ENCODE assay signal across 28 cellular contexts in genomic region chrX:139213241-139213709, GRCh38.
DNase-seq lines count a peak whose midpoint lies in the region; ATAC-seq, FAIRE-seq and TF ChIP-seq lines count a peak whose summit lies in the region.
"Had no signal": no experiment of that assay in that cellular context is flagged by ENCODE, and none has a peak within 500 bp of the region (broad histone marks: within the 10 kb centered on the region; RNA-seq: fewer than 3 reads in every experiment).

No MANE protein-coding gene starts in this region.

- no peak for TF ChIP-seq CTCF in endothelial cell of umbilical vein (IDR thresholded peaks at IDR 0.05; ENCODE audit: extremely low read depth in 1 of 2, insufficient read depth in 1 of 2, low read depth in 1 of 2, low read length in 2 of 2)
- no peak for TF ChIP-seq CTCF in psoas muscle (IDR thresholded peaks at IDR 0.05)

- H3K4me1 ChIP-seq in endothelial cell of umbilical vein (ENCODE audit: control insufficient read depth, extremely low read depth, insufficient read depth, low read length), result no peaks in the 10 kb centered on the region
- H3K4me1 ChIP-seq in psoas muscle, result peaks cover 5% of the 10 kb centered on the region
- H3K4me1 ChIP-seq: left lung had no signal

- DNase-seq in ELF-1 (ENCODE audit: low read depth, low spot score) (peak; percentile 53), RPMI7951 (ENCODE audit: low read depth) (peak; percentile 10), endothelial cell of umbilical vein (ENCODE audit: low read depth, low spot score) (no peak), psoas muscle (no peak), 8988T (no peak)
- DNase-seq: activated CD4-positive, alpha-beta T cell treated with anti-CD3 and anti-CD28 coated beads for 48 hours; activated CD8-positive, alpha-beta memory T cell treated with anti-CD3 and anti-CD28 coated beads for 24 hours; activated gamma-delta T cell; activated T-cell treated with anti-CD3 and anti-CD28 coated beads, Interleukin-2, amount 50 U/mL, for 1 hour; CD4-positive, CD25-positive, alpha-beta regulatory T cell; central memory CD4-positive, alpha-beta T cell; left lung; MG63; naive thymus-derived CD8-positive, alpha-beta T cell; NCI-H2029 treated with DMSO at 0.1 percent for 48 hours; NCI-H226; NCI-H748 treated with DMSO at 0.1 percent for 48 hours; ovary; SK-N-SH; stimulated activated CD4-positive, alpha-beta T cell treated with anti-CD3 and anti-CD28 coated beads, Interleukin-1b, Interleukin-23, amount 100 ng/mL, for 48 hours; T-helper 17 cell; trophoblast cell had no signal

- dilution Hi-C loops in endothelial cell of umbilical vein (cut with MboI; ENCODE audit: extremely low pct_ligation_motif_present, low sequenced_read_pairs), result no loop called here

- no peak overlapping the region for H3K4me2 ChIP-seq in endothelial cell of umbilical vein (ENCODE audit: insufficient read depth, low read length)
- H3K4me2 ChIP-seq: GM23338, SK-N-SH, smooth muscle cell had no signal

- no peaks in the 10 kb centered on the region for H4K20me1 ChIP-seq in endothelial cell of umbilical vein (replicated peaks; ENCODE audit: control insufficient read depth, extremely low read depth, insufficient read depth, low read length)

- no peaks in the 10 kb centered on the region for H3K9me1 ChIP-seq in endothelial cell of umbilical vein (replicated peaks; ENCODE audit: control insufficient read depth, extremely low read depth, insufficient read depth, low read length)

- intact Hi-C loops in endothelial cell of umbilical vein (cut with micrococcal nuclease), result no loop called here
- intact Hi-C loops in psoas muscle (cut with DNase I), result no loop called here

- TF ChIP-seq POLR2A in endothelial cell of umbilical vein (IDR thresholded peaks at IDR 0.05; ENCODE audit: low read depth, low read length), result no peak

- no TSS peak for BruUV-seq in endothelial cell of umbilical vein (replicated peaks; lab: Mats Ljungman, UMichigan)

- H3K36me3 ChIP-seq in endothelial cell of umbilical vein (ENCODE audit: control insufficient read depth in 2 of 2, extremely low read depth in 1 of 2, insufficient read depth in 2 of 2, low read length in 2 of 2), result no peaks in the 10 kb centered on the region
- no peaks in the 10 kb centered on the region for H3K36me3 ChIP-seq in psoas muscle (ENCODE audit: insufficient read depth in 1 of 2, low read depth in 1 of 2)
- H3K36me3 ChIP-seq: left lung, MG63, ovary had no signal

- FAIRE-seq in endothelial cell of umbilical vein (lab: Jason Lieb, UNC), result peak; percentile 54
- FAIRE-seq: islet of Langerhans had no signal

- H3K9ac ChIP-seq in endothelial cell of umbilical vein (replicated peaks; ENCODE audit: extremely low read depth, insufficient read depth, low read length), result no peak overlapping the region
- H3K9ac ChIP-seq: SK-N-SH had no signal

- no peaks in the 10 kb centered on the region for H3K9me3 ChIP-seq in endothelial cell of umbilical vein (replicated peaks; ENCODE audit: control insufficient read depth, insufficient read depth, low read length)
- no peaks in the 10 kb centered on the region for H3K9me3 ChIP-seq in psoas muscle
- H3K9me3 ChIP-seq: left lung, MG63, ovary, SK-N-SH had no signal

- H3K27ac ChIP-seq in endothelial cell of umbilical vein (ENCODE audit: insufficient read depth, low read depth, low read length), result no peak overlapping the region
- peak overlapping the region; percentile 33 for H3K27ac ChIP-seq in psoas muscle
- H3K27ac ChIP-seq: ovary, VCaP had no signal

- POLR2A ChIA-PET in endothelial cell of umbilical vein (lab: Charles Lee), result no interaction called here

- H3K27me3 ChIP-seq in endothelial cell of umbilical vein (ENCODE audit: control insufficient read depth in 2 of 2, insufficient read depth in 2 of 2, low read length in 2 of 2) (no peaks in the 10 kb centered on the region), psoas muscle (ENCODE audit: insufficient read depth in 3 of 3, low read length in 2 of 3) (no peaks in the 10 kb centered on the region)
- H3K27me3 ChIP-seq: MG63, ovary had no signal

- ATAC-seq in psoas muscle (peak; percentile 62 to 84 (median 78)), HG03571 (IDR thresholded peaks at IDR 0.05; ENCODE audit: unreplicated experiment) (no peak), GM18519 (IDR thresholded peaks at IDR 0.05; ENCODE audit: low FRiP score, unreplicated experiment) (no peak)
- ATAC-seq: GM23338; left lung; naive thymus-derived CD8-positive, alpha-beta T cell; T-helper 17 cell had no signal

- 50 to 73% (median 65%) methylated on average over 3 of the region's 3 CpGs for WGBS in psoas muscle, 3 donors

- CTCF ChIA-PET in endothelial cell of umbilical vein (lab: Charles Lee), result no interaction called here

- H3K79me2 ChIP-seq in endothelial cell of umbilical vein (ENCODE audit: control insufficient read depth, insufficient read depth, low read length), result no peaks in the 10 kb centered on the region

- H3K4me3 ChIP-seq in endothelial cell of umbilical vein (replicated peaks in 1 of 3; ENCODE audit: insufficient read depth in 1 of 3, low read depth in 1 of 3, low read length in 3 of 3) (no peak overlapping the region), psoas muscle (no peak overlapping the region)
- H3K4me3 ChIP-seq: GM23338, left lung, MG63, ovary, smooth muscle cell had no signal

- no peak overlapping the region for H2AFZ ChIP-seq in endothelial cell of umbilical vein (ENCODE audit: low read depth, low read length)
- H2AFZ ChIP-seq: GM23338 had no signal

TF ChIP-seq in endothelial cell of umbilical vein, 7 proteins besides CTCF, POLR2A, EP300 and RAD21:
- no peak for TF ChIP-seq MYC (IDR thresholded peaks at IDR 0.05; ENCODE audit: low read depth, low read length)
- no peak for TF ChIP-seq JUN (IDR thresholded peaks at IDR 0.05; ENCODE audit: borderline replicate concordance, insufficient read depth, insufficient read length, low read depth)
- no peak for TF ChIP-seq GATA2 (IDR thresholded peaks at IDR 0.05; ENCODE audit: insufficient read depth, insufficient read length, low read depth, low read length)
- no peak for TF ChIP-seq POLR2AphosphoS5 (IDR thresholded peaks at IDR 0.05; ENCODE audit: insufficient read depth, low read depth, low read length)
- TF ChIP-seq FOS (IDR thresholded peaks at IDR 0.05; ENCODE audit: borderline replicate concordance, insufficient read depth, low read length), result no peak

Comparison
In these comparisons a context has a peak if more than half of its experiments do, and no peak if none do; other contexts are left out.
1. DNase-seq: peak in ELF-1 (single experiment) and RPMI7951 (single experiment); none in endothelial cell of umbilical vein (single experiment), psoas muscle (0 of 2) and 8988T (single experiment).
2. ATAC-seq: peak in psoas muscle (4 of 4); none in HG03571 (single experiment) and GM18519 (single experiment).